ENCODE assay signal across 25 cellular contexts in the genomic region with DNA sequence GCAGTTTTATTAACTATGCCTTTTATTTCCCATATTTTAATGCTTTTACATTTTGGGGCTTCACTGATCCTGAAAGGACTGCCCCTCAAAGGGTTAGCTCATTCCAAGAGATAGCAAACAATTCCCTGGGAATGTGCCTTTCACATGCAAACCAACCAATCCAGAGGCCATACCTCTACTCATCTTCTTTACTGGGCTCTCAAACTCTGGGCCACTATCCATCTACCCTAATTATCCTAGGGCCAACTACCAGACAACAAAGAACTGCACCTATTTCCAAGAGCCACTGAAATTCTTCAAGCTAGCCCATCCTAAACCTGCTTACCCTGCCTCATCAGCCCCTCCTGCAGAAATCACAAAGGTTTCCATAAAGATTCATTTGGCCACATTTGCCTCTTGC.
"Had no signal": no experiment of that assay in that cellular context is flagged by ENCODE, and none has a peak within 500 bp of the region (broad histone marks: within the 10 kb centered on the region; RNA-seq: fewer than 3 reads in every experiment).

No MANE protein-coding gene starts in this region.

- H3K9me3 ChIP-seq: ovary, right atrium auricular region, right lobe of liver, tibial nerve, uterus had no signal

- H3K4me1 ChIP-seq: left ventricle myocardium inferior, right atrium auricular region, right lobe of liver, tibial nerve, uterus had no signal

- H3K36me3 ChIP-seq: left ventricle myocardium inferior, ovary, right atrium auricular region, right lobe of liver, tibial nerve, uterus had no signal

- H3K4me3 Mint-ChIP-seq: mesothelial cell of epicardium; naive B cell; natural killer cell; nephron progenitor cell; stimulated activated memory B cell treated with anti-CD40 and anti-IgM and Interleukin-4, amounts not matched to agents 10 μg/mL and 1 μg/mL and 100 μg/mL, for 72 hours; stimulated activated naive CD8-positive, alpha-beta T cell treated with anti-CD3 and anti-CD28 coated beads, Interleukin-15, amount 100 ng/mL, for 72 hours; type B pancreatic cell had no signal

- ATAC-seq: natural killer cell; right lobe of liver; stimulated activated memory B cell treated with anti-CD40 and anti-IgM and Interleukin-4, amounts not matched to agents 10 μg/mL and 1 μg/mL and 100 μg/mL, for 72 hours; stimulated activated naive CD8-positive, alpha-beta T cell treated with anti-CD3 and anti-CD28 coated beads, Interleukin-15, amount 100 ng/mL, for 72 hours had no signal

- H3K4me1 Mint-ChIP-seq: mesothelial cell of epicardium; naive B cell; natural killer cell; nephron progenitor cell; stimulated activated memory B cell treated with anti-CD40 and anti-IgM and Interleukin-4, amounts not matched to agents 10 μg/mL and 1 μg/mL and 100 μg/mL, for 72 hours; stimulated activated naive CD8-positive, alpha-beta T cell treated with anti-CD3 and anti-CD28 coated beads, Interleukin-15, amount 100 ng/mL, for 72 hours had no signal

- H3K27ac ChIP-seq: left ventricle myocardium inferior, ovary, right atrium auricular region, right lobe of liver, tibial nerve, uterus had no signal

- H3K9me3 Mint-ChIP-seq: mesothelial cell of epicardium, nephron progenitor cell, type B pancreatic cell had no signal

- H3K27me3 Mint-ChIP-seq: naive B cell; progenitor cell of endocrine pancreas; stimulated activated memory B cell treated with anti-CD40 and anti-IgM and Interleukin-4, amounts not matched to agents 10 μg/mL and 1 μg/mL and 100 μg/mL, for 72 hours; stimulated activated naive CD8-positive, alpha-beta T cell treated with anti-CD3 and anti-CD28 coated beads, Interleukin-15, amount 100 ng/mL, for 72 hours had no signal

- H3K27me3 ChIP-seq: ovary, right atrium auricular region, right lobe of liver, tibial nerve, uterus had no signal

- H3K4me2 ChIP-seq: smooth muscle cell had no signal

- DNase-seq: hippocampal formation; islet precursor cell; left ventricle myocardium inferior; mesendoderm; naive B cell; natural killer cell; nephron progenitor cell; ovary; right lobe of liver; stimulated activated CD4-positive, alpha-beta T cell treated with anti-CD3 and anti-CD28 coated beads, Interleukin-1b, Interleukin-23, amount 100 ng/mL, for 48 hours; stimulated activated CD4-positive, alpha-beta T cell treated with anti-CD3 and anti-CD28 coated beads, Interleukin-2, amount 100 ng/mL, for 48 hours; stimulated activated CD4-positive, alpha-beta T cell treated with anti-CD3 and anti-CD28 coated beads, Interleukin-4, amount 100 ng/mL, for 4 hours; stimulated activated CD8-positive, alpha-beta memory T cell treated with anti-CD3 and anti-CD28 coated beads, Interleukin-4, amount 100 ng/mL, for 48 hours; stimulated activated naive CD4-positive, alpha-beta T cell treated with Interleukin-2 at 50 U/mL for 16 hours; stimulated activated naive CD8-positive, alpha-beta T cell treated with anti-CD3 and anti-CD28 coated beads, Interleukin-15, amount 100 ng/mL, for 72 hours; substantia nigra; uterus had no signal

- H3K36me3 Mint-ChIP-seq: mesothelial cell of epicardium; naive B cell; natural killer cell; stimulated activated memory B cell treated with anti-CD40 and anti-IgM and Interleukin-4, amounts not matched to agents 10 μg/mL and 1 μg/mL and 100 μg/mL, for 72 hours; type B pancreatic cell had no signal

- H3K4me3 ChIP-seq: left ventricle myocardium inferior, lung, ovary, right atrium auricular region, right lobe of liver, smooth muscle cell, tibial nerve, uterus had no signal

- H3K27ac Mint-ChIP-seq: mesothelial cell of epicardium; naive B cell; natural killer cell; nephron progenitor cell; progenitor cell of endocrine pancreas; stimulated activated memory B cell treated with anti-CD40 and anti-IgM and Interleukin-4, amounts not matched to agents 10 μg/mL and 1 μg/mL and 100 μg/mL, for 72 hours; stimulated activated naive CD8-positive, alpha-beta T cell treated with anti-CD3 and anti-CD28 coated beads, Interleukin-15, amount 100 ng/mL, for 72 hours; type B pancreatic cell had no signal
